Comparison of ENCODE assay signal across 1 cellular context in genomic region chr19:47099576-47100050, GRCh38.
TF ChIP-seq lines count a peak whose summit lies in the region.

No MANE protein-coding gene starts in this region.

TF ChIP-seq in SK-N-SH, 30 proteins besides CTCF, POLR2A, EP300 and RAD21:
- TF ChIP-seq MAX (IDR thresholded peaks at IDR 0.05; ENCODE audit: low read depth) (no peak), TEAD4 (IDR thresholded peaks at IDR 0.05; ENCODE audit: borderline replicate concordance, insufficient read depth) (no peak), POLR2AphosphoS5 (IDR thresholded peaks at IDR 0.05; ENCODE audit: low read depth, low read length) (no peak), SIN3A (IDR thresholded peaks at IDR 0.05; ENCODE audit: borderline replicate concordance, low read depth, low read length) (no peak), GABPA (IDR thresholded peaks at IDR 0.05; ENCODE audit: low read depth) (no peak), RFX5 (IDR thresholded peaks at IDR 0.05; ENCODE audit: low read length) (no peak), SMC3 (IDR thresholded peaks at IDR 0.05; ENCODE audit: low read depth, low read length) (no peak), USF1 (IDR thresholded peaks at IDR 0.05; ENCODE audit: borderline replicate concordance, low read depth) (no peak)
